1 cellular context compared by ENCODE assay signal in the genomic region with DNA sequence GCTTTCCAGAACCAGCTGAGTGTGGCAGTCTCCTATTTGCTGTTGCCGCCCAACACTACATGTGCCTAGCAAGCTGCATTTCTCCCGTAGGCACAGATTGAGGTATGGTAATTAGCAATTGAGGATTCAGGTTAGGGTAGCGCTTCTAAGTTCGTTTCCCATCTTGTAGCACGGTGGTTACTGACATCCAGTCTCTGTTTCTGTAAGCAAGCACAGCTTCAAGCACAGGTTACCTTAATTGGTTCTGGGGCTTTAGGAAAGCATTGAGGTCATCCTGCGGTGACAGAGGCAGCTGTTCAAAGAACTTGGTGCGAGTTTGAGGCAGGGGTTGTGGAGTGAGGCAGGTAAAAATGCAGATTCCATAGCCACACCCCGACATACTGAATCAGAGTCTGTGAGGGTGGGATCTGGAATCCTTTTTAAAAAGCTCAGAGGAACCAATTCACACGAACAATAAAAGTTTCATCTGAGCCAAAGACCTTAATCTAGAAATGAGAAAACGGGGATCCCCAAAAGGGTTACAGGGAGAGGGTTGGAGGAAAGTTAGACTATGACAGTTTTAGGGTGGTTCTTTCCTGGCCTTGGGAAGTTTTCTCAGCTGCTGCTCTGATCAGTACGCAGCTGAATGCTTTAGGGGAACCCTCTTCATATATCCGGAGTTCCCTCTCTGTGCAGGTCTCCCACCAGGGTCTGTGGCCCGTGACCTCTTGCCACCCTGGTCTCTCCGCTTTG.
TF ChIP-seq lines count a peak whose summit lies in the region.

No MANE protein-coding gene starts in this region.

TF ChIP-seq in GM12878, 131 proteins besides CTCF, POLR2A, EP300 and RAD21 (continued from another document):
- TF ChIP-seq, protein P1, sequence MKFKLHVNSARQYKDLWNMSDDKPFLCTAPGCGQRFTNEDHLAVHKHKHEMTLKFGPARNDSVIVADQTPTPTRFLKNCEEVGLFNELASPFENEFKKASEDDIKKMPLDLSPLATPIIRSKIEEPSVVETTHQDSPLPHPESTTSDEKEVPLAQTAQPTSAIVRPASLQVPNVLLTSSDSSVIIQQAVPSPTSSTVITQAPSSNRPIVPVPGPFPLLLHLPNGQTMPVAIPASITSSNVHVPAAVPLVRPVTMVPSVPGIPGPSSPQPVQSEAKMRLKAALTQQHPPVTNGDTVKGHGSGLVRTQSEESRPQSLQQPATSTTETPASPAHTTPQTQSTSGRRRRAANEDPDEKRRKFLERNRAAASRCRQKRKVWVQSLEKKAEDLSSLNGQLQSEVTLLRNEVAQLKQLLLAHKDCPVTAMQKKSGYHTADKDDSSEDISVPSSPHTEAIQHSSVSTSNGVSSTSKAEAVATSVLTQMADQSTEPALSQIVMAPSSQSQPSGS (IDR thresholded peaks at IDR 0.05; ENCODE audit: low read length): peak; percentile 71; the same call in 1 of the 2 replicates
- TF ChIP-seq EED (IDR thresholded peaks at IDR 0.05; ENCODE audit: low read depth): peak; percentile 71
- TF ChIP-seq, protein P2, sequence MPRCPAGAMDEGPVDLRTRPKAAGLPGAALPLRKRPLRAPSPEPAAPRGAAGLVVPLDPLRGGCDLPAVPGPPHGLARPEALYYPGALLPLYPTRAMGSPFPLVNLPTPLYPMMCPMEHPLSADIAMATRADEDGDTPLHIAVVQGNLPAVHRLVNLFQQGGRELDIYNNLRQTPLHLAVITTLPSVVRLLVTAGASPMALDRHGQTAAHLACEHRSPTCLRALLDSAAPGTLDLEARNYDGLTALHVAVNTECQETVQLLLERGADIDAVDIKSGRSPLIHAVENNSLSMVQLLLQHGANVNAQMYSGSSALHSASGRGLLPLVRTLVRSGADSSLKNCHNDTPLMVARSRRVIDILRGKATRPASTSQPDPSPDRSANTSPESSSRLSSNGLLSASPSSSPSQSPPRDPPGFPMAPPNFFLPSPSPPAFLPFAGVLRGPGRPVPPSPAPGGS (IDR thresholded peaks at IDR 0.05; ENCODE audit: borderline replicate concordance, insufficient read depth, low read depth, low read length, poor library complexity, severe bottlenecking): peak; percentile 57
- TF ChIP-seq TCF12 (IDR thresholded peaks at IDR 0.05; ENCODE audit: low read depth, low read length): 0 out of 2 replicates have a peak, but pooled peaks have one; percentile 26
- peak; percentile 47; the same call in 1 of the 3 replicates for TF ChIP-seq POU2F2 (IDR thresholded peaks at IDR 0.05; ENCODE audit: borderline replicate concordance, low read depth, low read length)
- 0 out of 2 replicates have a peak, but pooled peaks have one; percentile 13 for TF ChIP-seq ZNF24 (IDR thresholded peaks at IDR 0.05)
